In genomic region chr18:60146220-60146960, GRCh38 we compare ENCODE assay signal across 11 cellular contexts.
DNase-seq lines count a peak whose midpoint lies in the region; ATAC-seq and TF ChIP-seq lines count a peak whose summit lies in the region.
"Had no signal": no experiment of that assay in that cellular context is flagged by ENCODE, and none has a peak within 500 bp of the region (broad histone marks: within the 10 kb centered on the region; RNA-seq: fewer than 3 reads in every experiment).

No MANE protein-coding gene starts in this region.

- no peak overlapping the region for H3K4me3 ChIP-seq in body of pancreas
- H3K4me3 ChIP-seq: gastroesophageal sphincter, thyroid gland had no signal

- H3K27me3 ChIP-seq in body of pancreas = no peaks in the 10 kb centered on the region
- H3K27me3 ChIP-seq: gastroesophageal sphincter, thyroid gland had no signal

- POLR2A ChIA-PET in RWPE1 (lab: Yijun Ruan, JAX; ENCODE audit: low non-redundant PET) = no interaction called here

- DNase-seq in AG20443 (ENCODE audit: low spot score) = peak; percentile 19
- peak; percentile 38 for DNase-seq in T1000 (lab: John Stamatoyannopoulos, UW)
- no peak for DNase-seq in body of pancreas
- no peak for DNase-seq in middle frontal gyrus (ENCODE audit: extremely low spot score, low spot score)
- DNase-seq in DMS153 treated with DMSO at 0.1 percent for 48 hours (lab: John Stamatoyannopoulos, UW; ENCODE audit: unreplicated experiment) = no peak
- no peak for DNase-seq in RWPE1 (ENCODE audit: low spot score)
- DNase-seq: ACHN, thyroid gland had no signal

- H3K36me3 ChIP-seq in body of pancreas (replicated peaks in 1 of 2; ENCODE audit: insufficient read depth in 1 of 2, low read depth in 2 of 2) = no peaks in the 10 kb centered on the region
- H3K36me3 ChIP-seq: gastroesophageal sphincter, thyroid gland had no signal

- TF ChIP-seq CTCF in body of pancreas (IDR thresholded peaks at IDR 0.05) (no peak), RWPE1 (conservative IDR thresholded peaks at IDR 0.05; ENCODE audit: low read depth) (no peak)

- WGBS in body of pancreas, 2 donors = 70 to 72% methylated on average over 11 of the region's 11 CpGs

- no peak for TF ChIP-seq POLR2A in body of pancreas (IDR thresholded peaks at IDR 0.05)

- H3K27ac ChIP-seq in body of pancreas (no peak overlapping the region), RWPE1 (no peak overlapping the region)
- H3K27ac ChIP-seq: gastroesophageal sphincter, thyroid gland had no signal

- CTCF ChIA-PET in RWPE1 (lab: Yijun Ruan, JAX) = interaction anchor here (0.6 kb wide), 1 partner anchor 245 kb away, joined by 3 read pairs; no protein-coding TSS in a partner anchor

- intact Hi-C loops in body of pancreas (cut with DNase I) = no loop called here

- no peaks in the 10 kb centered on the region for H3K4me1 ChIP-seq in body of pancreas
- H3K4me1 ChIP-seq: thyroid gland had no signal

- H3K9me3 ChIP-seq in body of pancreas = no peaks in the 10 kb centered on the region
- H3K9me3 ChIP-seq: gastroesophageal sphincter, thyroid gland had no signal

- ATAC-seq in GM19438 (IDR thresholded peaks at IDR 0.05; ENCODE audit: low read depth, unreplicated experiment) (peak; percentile 93), HG03066 (IDR thresholded peaks at IDR 0.05; ENCODE audit: low read depth, unreplicated experiment) (peak; percentile 72), body of pancreas (no peak)
- ATAC-seq: gastroesophageal sphincter had no signal

Comparison
In these comparisons a context has a peak if more than half of its experiments do, and no peak if none do; other contexts are left out.
1. DNase-seq: peak in AG20443 (single experiment) and T1000 (single experiment); none in body of pancreas (0 of 4), middle frontal gyrus (single experiment), DMS153 treated with DMSO at 0.1 percent for 48 hours (single experiment) and RWPE1 (single experiment).